Comparison of ENCODE assay signal across 17 cellular contexts in genomic region chr2:197673606-197674005, GRCh38. TPM values are rescaled to one million over a fixed set of nuclear protein-coding genes. Genes with fewer than 3 reads are reported as not detected.
DNase-seq lines count a peak whose midpoint lies in the region; ATAC-seq, FAIRE-seq and TF ChIP-seq lines count a peak whose summit lies in the region.
"Had no signal": no experiment of that assay in that cellular context is flagged by ENCODE, and none has a peak within 500 bp of the region (broad histone marks: within the 10 kb centered on the region; RNA-seq: fewer than 3 reads in every experiment).

No MANE protein-coding gene starts in this region.

- H3K27me3 Mint-ChIP-seq in neural progenitor cell (ENCODE audit: insufficient read depth, low read depth) = no peaks in the 10 kb centered on the region
- H3K27me3 Mint-ChIP-seq in type B pancreatic cell = peaks cover 4% of the 10 kb centered on the region

- no peaks in the 10 kb centered on the region for H4K20me1 ChIP-seq in mammary epithelial cell (ENCODE audit: insufficient read depth, low read length)
- H4K20me1 ChIP-seq in fibroblast of lung (ENCODE audit: control insufficient read depth, extremely low read depth, insufficient read depth, low read length) = no peaks in the 10 kb centered on the region
- no peaks in the 10 kb centered on the region for H4K20me1 ChIP-seq in neural progenitor cell (ENCODE audit: low read depth)

- CTCF ChIA-PET in mammary epithelial cell (lab: Charles Lee; ENCODE audit: low non-redundant PET) = no interaction called here

- in situ Hi-C loops in mammary epithelial cell (cut with MboI; ENCODE audit: low sequenced_read_pairs in 2 of 2) = no loop called here

- H3K27me3 ChIP-seq in breast epithelium = no peaks in the 10 kb centered on the region
- no peaks in the 10 kb centered on the region for H3K27me3 ChIP-seq in mammary epithelial cell (ENCODE audit: insufficient read depth, low read length)
- no peaks in the 10 kb centered on the region for H3K27me3 ChIP-seq in fibroblast of lung (ENCODE audit: control insufficient read depth, insufficient read depth, low read length)
- H3K27me3 ChIP-seq in neural progenitor cell = no peaks in the 10 kb centered on the region
- H3K27me3 ChIP-seq in MG63 = no peaks in the 10 kb centered on the region

- H3K27ac ChIP-seq in breast epithelium (no peak overlapping the region), mammary epithelial cell (ENCODE audit: insufficient read depth, low read depth, low read length) (no peak overlapping the region), fibroblast of lung (ENCODE audit: insufficient read depth, low read length) (no peak overlapping the region), neural progenitor cell (peak overlapping the region; percentile 13)
- H3K27ac ChIP-seq: 22Rv1 had no signal

- H3K9me3 ChIP-seq in breast epithelium (no peaks in the 10 kb centered on the region), mammary epithelial cell (replicated peaks; ENCODE audit: insufficient read depth, low read length) (no peaks in the 10 kb centered on the region), fibroblast of lung (ENCODE audit: control insufficient read depth, insufficient read depth, low read depth, low read length) (no peaks in the 10 kb centered on the region), neural progenitor cell (ENCODE audit: low read depth) (no peaks in the 10 kb centered on the region), MG63 (no peaks in the 10 kb centered on the region)

- H2AFZ ChIP-seq in mammary epithelial cell (ENCODE audit: low read depth, low read length) (no peak overlapping the region), fibroblast of lung (ENCODE audit: low read length) (peak overlapping the region; percentile 12), neural progenitor cell (replicated peaks) (peak overlapping the region; percentile 23)

- H3K9me3 Mint-ChIP-seq in neural progenitor cell (peaks cover 21% of the 10 kb centered on the region), type B pancreatic cell (peaks cover 6% of the 10 kb centered on the region)
- H3K9me3 Mint-ChIP-seq: activated T-helper 1 cell treated with anti-CD3 and anti-CD28 coated beads, Interleukin-12 subunit alpha, Interleukin-12 subunit beta, Interleukin-2, Interleukin-4 antibody, amounts not matched to agents 30 ng/mL and 10 ng/mL and 1 ng/mL, durations not matched to agents 14 hours and 24 hours and 36 hours; CD8-positive, alpha-beta T cell; stimulated activated effector memory CD8-positive, alpha-beta T cell treated with anti-CD3 and anti-CD28 coated beads, Interleukin-12 subunit alpha, Interleukin-12 subunit beta, amount 100 ng/mL, for 72 hours had no signal

- intact Hi-C loops in breast epithelium (cut with DNase I; ENCODE audit: low total_unique reads) = no loop called here
- intact Hi-C loops in mammary epithelial cell (cut with micrococcal nuclease) = no loop called here

- H3K36me3 ChIP-seq in breast epithelium (no peaks in the 10 kb centered on the region), mammary epithelial cell (ENCODE audit: insufficient read depth, low read length) (no peaks in the 10 kb centered on the region), fibroblast of lung (ENCODE audit: control insufficient read depth, insufficient read depth, low read length) (no peaks in the 10 kb centered on the region), neural progenitor cell (no peaks in the 10 kb centered on the region), MG63 (no peaks in the 10 kb centered on the region)

- peaks cover 11% of the 10 kb centered on the region for H3F3A ChIP-seq in neural progenitor cell (ENCODE audit: low read depth)

- H3K9ac ChIP-seq in mammary epithelial cell (ENCODE audit: insufficient read depth, low read length) (no peak overlapping the region), fibroblast of lung (ENCODE audit: insufficient read depth, low read length) (no peak overlapping the region), neural progenitor cell (no peak overlapping the region)

- no peak for DNase-seq in breast epithelium (ENCODE audit: low spot score in 2 of 2)
- DNase-seq in mammary epithelial cell = no peak
- DNase-seq in fibroblast of lung (ENCODE audit: low read depth in 2 of 2) = no peak
- no peak for DNase-seq in neural progenitor cell (ENCODE audit: low spot score)
- DNase-seq in type B pancreatic cell (ENCODE audit: extremely low spot score, unreplicated experiment) = no peak
- DNase-seq in MG63 = no peak
- no peak for DNase-seq in GM12891 (ENCODE audit: insufficient read length, low spot score)
- DNase-seq: activated CD4-positive, alpha-beta T cell treated with anti-CD3 and anti-CD28 coated beads for 4 hours; CD8-positive, alpha-beta T cell; KG1; NCI-H1930; stimulated activated CD4-positive, alpha-beta T cell treated with anti-CD3 and anti-CD28 coated beads, Interleukin-4, amount 100 ng/mL, for 1 hour had no signal

- H3K36me3 Mint-ChIP-seq in neural progenitor cell = peaks cover 23% of the 10 kb centered on the region
- peaks cover 22% of the 10 kb centered on the region for H3K36me3 Mint-ChIP-seq in type B pancreatic cell
- H3K36me3 Mint-ChIP-seq: CD8-positive, alpha-beta T cell; stimulated activated effector memory CD8-positive, alpha-beta T cell treated with anti-CD3 and anti-CD28 coated beads, Interleukin-12 subunit alpha, Interleukin-12 subunit beta, amount 100 ng/mL, for 72 hours had no signal

- BruUV-seq in mammary epithelial cell (replicated peaks; lab: Mats Ljungman, UMichigan) = no TSS peak

- H3K4me1 Mint-ChIP-seq in neural progenitor cell = peaks cover 38% of the 10 kb centered on the region
- peaks cover 5% of the 10 kb centered on the region for H3K4me1 Mint-ChIP-seq in type B pancreatic cell (ENCODE audit: unreplicated experiment)

- TF ChIP-seq POLR2A in breast epithelium (IDR thresholded peaks at IDR 0.05) (no peak), GM12891 (IDR thresholded peaks at IDR 0.05; ENCODE audit: low read depth, low read length) (no peak)

- dilution Hi-C loops in mammary epithelial cell (cut with HindIII; ENCODE audit: low sequenced_read_pairs) = no loop called here

- H3K4me1 ChIP-seq in breast epithelium = no peaks in the 10 kb centered on the region
- H3K4me1 ChIP-seq in mammary epithelial cell (ENCODE audit: insufficient read depth, low read length) = peaks cover 1% of the 10 kb centered on the region
- H3K4me1 ChIP-seq in fibroblast of lung (ENCODE audit: control insufficient read depth, extremely low read depth, insufficient read depth, low read length) = no peaks in the 10 kb centered on the region
- peaks cover 31% of the 10 kb centered on the region for H3K4me1 ChIP-seq in neural progenitor cell

- WGBS in mammary epithelial cell (ENCODE audit: low coverage, missing lambda C conversion rate) = 15% methylated on average over 1 of the region's 1 CpG

- FAIRE-seq in GM12891 (lab: Jason Lieb, UNC) = no peak

- H3K4me3 Mint-ChIP-seq in neural progenitor cell (peak overlapping the region; percentile 83), type B pancreatic cell (peak overlapping the region; percentile 79)
- H3K4me3 Mint-ChIP-seq: activated T-helper 1 cell treated with anti-CD3 and anti-CD28 coated beads, Interleukin-12 subunit alpha, Interleukin-12 subunit beta, Interleukin-2, Interleukin-4 antibody, amounts not matched to agents 30 ng/mL and 10 ng/mL and 1 ng/mL, durations not matched to agents 14 hours and 24 hours and 36 hours; CD8-positive, alpha-beta T cell; stimulated activated effector memory CD8-positive, alpha-beta T cell treated with anti-CD3 and anti-CD28 coated beads, Interleukin-12 subunit alpha, Interleukin-12 subunit beta, amount 100 ng/mL, for 72 hours had no signal

- TF ChIP-seq CTCF in breast epithelium (IDR thresholded peaks at IDR 0.05) (no peak), mammary epithelial cell (conservative IDR thresholded peaks at IDR 0.05 in 1 of 2, IDR thresholded peaks at IDR 0.05 in 1 of 2; ENCODE audit: extremely low read depth in 1 of 2, insufficient read depth in 1 of 2, low read depth in 1 of 2, low read length in 2 of 2) (no peak), fibroblast of lung (conservative IDR thresholded peaks at IDR 0.05 in 1 of 2, IDR thresholded peaks at IDR 0.05 in 1 of 2; ENCODE audit: low read depth in 1 of 2, low read length in 2 of 2) (no peak), neural progenitor cell (IDR thresholded peaks at IDR 0.05) (no peak), type B pancreatic cell (conservative IDR thresholded peaks at IDR 0.05) (no peak)

- ATAC-seq in HG02973 (IDR thresholded peaks at IDR 0.05; ENCODE audit: unreplicated experiment) = no peak
- ATAC-seq: CD8-positive, alpha-beta T cell; stimulated activated effector memory CD8-positive, alpha-beta T cell treated with anti-CD3 and anti-CD28 coated beads, Interleukin-12 subunit alpha, Interleukin-12 subunit beta, amount 100 ng/mL, for 72 hours had no signal

- H3K4me3 ChIP-seq in breast epithelium (peak overlapping the region; percentile 7 to 42 (median 19)), mammary epithelial cell (replicated peaks in 1 of 3; ENCODE audit: insufficient read depth in 1 of 3, low read depth in 2 of 3, low read length in 3 of 3) (no peak overlapping the region), fibroblast of lung (replicated peaks in 1 of 4; ENCODE audit: control extremely low read depth in 1 of 4, insufficient read depth in 1 of 4, low read depth in 3 of 4, low read length in 4 of 4) (peak overlapping the region in 2 of 4 experiments; percentile 64 to 71), neural progenitor cell (peak overlapping the region; percentile 18), MG63 (no peak overlapping the region)

- H3K79me2 ChIP-seq in mammary epithelial cell (ENCODE audit: insufficient read depth, low read length) (no peaks in the 10 kb centered on the region), fibroblast of lung (ENCODE audit: control insufficient read depth, insufficient read depth, low read length) (no peaks in the 10 kb centered on the region), neural progenitor cell (ENCODE audit: low read depth) (no peaks in the 10 kb centered on the region)

- H3K27ac Mint-ChIP-seq in neural progenitor cell (peak overlapping the region; percentile 22), type B pancreatic cell (peak overlapping the region; percentile 3)
- H3K27ac Mint-ChIP-seq: activated T-helper 1 cell treated with anti-CD3 and anti-CD28 coated beads, Interleukin-12 subunit alpha, Interleukin-12 subunit beta, Interleukin-2, Interleukin-4 antibody, amounts not matched to agents 30 ng/mL and 10 ng/mL and 1 ng/mL, durations not matched to agents 14 hours and 24 hours and 36 hours; CD8-positive, alpha-beta T cell; stimulated activated effector memory CD8-positive, alpha-beta T cell treated with anti-CD3 and anti-CD28 coated beads, Interleukin-12 subunit alpha, Interleukin-12 subunit beta, amount 100 ng/mL, for 72 hours had no signal

- H3K4me2 ChIP-seq in mammary epithelial cell (ENCODE audit: insufficient read depth, low read depth, low read length) (no peak overlapping the region), fibroblast of lung (ENCODE audit: extremely low read depth, insufficient read depth, low read length) (no peak overlapping the region), neural progenitor cell (peak overlapping the region; percentile 74)

RNA-seq across cellular contexts. Expression of gene RFTN2, which starts 1.8 kb away (rescaled TPM):
- total RNA-seq in breast epithelium = 10 to 100 TPM in 1 of 3 donors, 1 to 10 TPM in 2; 2.3 to 21.1 (median 7.6) TPM
- under 1 TPM in 1 of 2 donors, not detected in 1; under 0.01 TPM for total RNA-seq in mammary epithelial cell
- not detected for polyA plus RNA-seq in mammary epithelial cell
- not detected for polyA minus RNA-seq in mammary epithelial cell
- 6.9 and 10.2 TPM in 2 replicates for total RNA-seq in fibroblast of lung
- 0.73 and 0.95 TPM in 2 replicates for polyA plus RNA-seq in fibroblast of lung
- polyA plus RNA-seq in fibroblast of lung (2012) = 0.24 and 1.1 TPM in 2 replicates
- 0.15 and 2.1 TPM in 2 replicates for polyA minus RNA-seq in fibroblast of lung (ENCODE audit: low replicate concordance)
- total RNA-seq in neural progenitor cell (ENCODE audit: low replicate concordance) = 3.1 and 8.2 TPM in 2 replicates
- 0.07 and 14.9 TPM in 2 replicates for total RNA-seq in type B pancreatic cell (ENCODE audit: low replicate concordance)
- 0.07 TPM in 2 replicates for total RNA-seq in MG63 (2014; rRNA removed; shearing (Covaris generic); ENCODE audit: low replicate concordance)
- polyA plus RNA-seq in GM12891 (2012; ENCODE audit: low read depth, missing spikeins) = 0.06 TPM
- total RNA-seq: activated T-helper 1 cell treated with anti-CD3 and anti-CD28 coated beads, Interleukin-12 subunit alpha, Interleukin-12 subunit beta, Interleukin-2, Interleukin-4 antibody, amounts not matched to agents 30 ng/mL and 10 ng/mL and 1 ng/mL, durations not matched to agents 14 hours and 24 hours and 36 hours; CD8-positive, alpha-beta T cell; T-helper 2 cell treated with Interferon-gamma antibody and Interleukin-4, amounts not matched to agents 100 ng/mL and 5 ng/mL, for 36 hours had no signal

RNA-seq across cellular contexts. Expression of gene MARS2, which starts 31.6 kb away (rescaled TPM):
- total RNA-seq in breast epithelium (10 to 100 TPM in 1 of 3 donors, 1 to 10 TPM in 2; 5.4 to 11.9 (median 6.9) TPM), mammary epithelial cell (10 to 100 TPM; 10.0 to 11.2 TPM), fibroblast of lung (3.3 TPM in 2 replicates), neural progenitor cell (ENCODE audit: low replicate concordance) (5.7 and 8.4 TPM in 2 replicates), type B pancreatic cell (ENCODE audit: low replicate concordance) (10.3 and 10.4 TPM in 2 replicates)
- polyA plus RNA-seq in mammary epithelial cell (8.0 TPM), fibroblast of lung (1.5 and 3.3 TPM in 2 replicates)
- polyA minus RNA-seq in mammary epithelial cell (15.1 TPM), fibroblast of lung (ENCODE audit: low replicate concordance) (1.3 and 7.0 TPM in 2 replicates)
- 1.4 and 3.1 TPM in 2 replicates for polyA plus RNA-seq in fibroblast of lung (2012)
- 4.5 and 4.9 TPM in 2 replicates for total RNA-seq in MG63 (2014; rRNA removed; shearing (Covaris generic); ENCODE audit: low replicate concordance)
- polyA plus RNA-seq in GM12891 (2012; ENCODE audit: low read depth, missing spikeins) = 6.9 TPM

Comparison
In these comparisons a context has a peak if more than half of its experiments do, and no peak if none do; other contexts are left out.
1. H3K4me3 ChIP-seq: peak in breast epithelium (3 of 3) and neural progenitor cell (single experiment); none in mammary epithelial cell (0 of 3) and MG63 (single experiment).